In genomic region chr10:79158004-79158340, GRCh38 we compare ENCODE assay signal across 11 cellular contexts.
DNase-seq lines count a peak whose midpoint lies in the region; ATAC-seq, FAIRE-seq and TF ChIP-seq lines count a peak whose summit lies in the region.
"Had no signal": no experiment of that assay in that cellular context is flagged by ENCODE, and none has a peak within 500 bp of the region (broad histone marks: within the 10 kb centered on the region; RNA-seq: fewer than 3 reads in every experiment).

No MANE protein-coding gene starts in this region.

- H3K4ac ChIP-seq in IMR-90 (ENCODE audit: low read depth, low read length) (peak overlapping the region; percentile 100), mesendoderm (ENCODE audit: low read depth, low read length) (peak overlapping the region; percentile 93)

- no peak for FAIRE-seq in RCC 7860 (lab: Jason Lieb, UNC)

- no peak for DNase-seq in IMR-90
- no peak for DNase-seq in mesendoderm
- DNase-seq in RCC 7860 (ENCODE audit: low spot score) = no peak
- no peak for DNase-seq in A172 (ENCODE audit: low spot score)
- no peak for DNase-seq in NCI-H146 treated with DMSO at 0.1 percent for 48 hours (lab: John Stamatoyannopoulos, UW; ENCODE audit: unreplicated experiment)
- no peak for DNase-seq in activated naive CD4-positive, alpha-beta T cell treated with anti-CD3 and anti-CD28 coated beads, Interleukin-2, amount 10 ng/mL, durations not matched to agents 7 days and 5 days
- DNase-seq: activated CD4-positive, alpha-beta T cell treated with anti-CD3 and anti-CD28 coated beads, Interleukin-2, amount 10 ng/mL, durations not matched to agents 24 days and 14 days; activated naive CD4-positive, alpha-beta T cell treated with Interleukin-2 at 50 U/mL for 16 hours; KG1 had no signal

- H3K27ac ChIP-seq in IMR-90 (ENCODE audit: insufficient read depth, low read length) (peak overlapping the region; percentile 93), ectodermal cell (ENCODE audit: insufficient read depth, low read depth, low read length, poor library complexity, severe bottlenecking) (peak overlapping the region; percentile 75), mesendoderm (ENCODE audit: low read depth, low read length) (no peak overlapping the region), thymus (ENCODE audit: low read depth) (peak overlapping the region; percentile 9)

- H3K27me3 Mint-ChIP-seq in activated naive CD4-positive, alpha-beta T cell treated with anti-CD3 and anti-CD28 coated beads, Interleukin-2, amount 10 ng/mL, durations not matched to agents 7 days and 5 days = no peaks in the 10 kb centered on the region
- H3K27me3 Mint-ChIP-seq: activated CD4-positive, alpha-beta T cell treated with anti-CD3 and anti-CD28 coated beads, Interleukin-2, amount 10 ng/mL, durations not matched to agents 24 days and 14 days had no signal

- dilution Hi-C loops in IMR-90 (cut with HindIII; ENCODE audit: low sequenced_read_pairs, unreplicated experiment) = no loop called here

- H3K56ac ChIP-seq in IMR-90 (ENCODE audit: extremely low read depth, insufficient read depth, low read length) = peak overlapping the region; percentile 95
- peak overlapping the region; percentile 87 for H3K56ac ChIP-seq in mesendoderm (ENCODE audit: low read length)

- intact Hi-C loops in IMR-90 (cut with micrococcal nuclease) = loop anchor here (2.0 kb wide), 1 partner anchor 21 kb away; no protein-coding TSS in a partner anchor

- no TSS peak for BruUV-seq in IMR-90 (replicated peaks; lab: Mats Ljungman, UMichigan)

- H2BK120ac ChIP-seq in IMR-90 (ENCODE audit: low read depth, low read length) = peak overlapping the region; percentile 99
- H2BK120ac ChIP-seq in mesendoderm (ENCODE audit: low read depth, low read length) = peak overlapping the region; percentile 6

- H2AFZ ChIP-seq in IMR-90 (replicated peaks; ENCODE audit: low read length, poor library complexity) = peak overlapping the region; percentile 66

- TF ChIP-seq POLR2A in IMR-90 (IDR thresholded peaks at IDR 0.05; ENCODE audit: low read depth, low read length) = no peak

- 80% methylated on average over 1 of the region's 5 CpGs; no CpG with 5 or more reads in 1 of the 2 experiments for WGBS in IMR-90 (ENCODE audit: extremely low coverage in 2 of 2, insufficient read length in 1 of 2), 2 experiments
- 64 to 71% methylated on average over 5 of the region's 5 CpGs for WGBS in ectodermal cell, 2 experiments
- WGBS in mesendoderm (ENCODE audit: extremely low coverage, insufficient coverage, low lambda C conversion rate) = no CpG with 5 or more reads among the region's 5 CpGs
- WGBS in thymus = 91% methylated on average over 5 of the region's 5 CpGs

- CTCF ChIA-PET in IMR-90 (lab: Yijun Ruan, JAX) = interaction anchor here (0.6 to 0.8 kb wide), 2 partner anchors 37 to 1111 kb away, joined by 4 to 6 read pairs; no protein-coding TSS in a partner anchor
- CTCF ChIA-PET in activated naive CD4-positive, alpha-beta T cell treated with anti-CD3 and anti-CD28 coated beads, Interleukin-2, amount 10 ng/mL, durations not matched to agents 7 days and 5 days (lab: Charles Lee) = no interaction called here

- no peaks in the 10 kb centered on the region for H3K4me1 Mint-ChIP-seq in activated naive CD4-positive, alpha-beta T cell treated with anti-CD3 and anti-CD28 coated beads, Interleukin-2, amount 10 ng/mL, durations not matched to agents 7 days and 5 days

- in situ Hi-C loops in IMR-90 (cut with MboI; ENCODE audit: low sequenced_read_pairs) = no loop called here

- H2BK20ac ChIP-seq in IMR-90 (ENCODE audit: low read depth, low read length) = peak overlapping the region; percentile 95

- H3K9me1 ChIP-seq in IMR-90 (ENCODE audit: insufficient read depth, low read length) = peaks cover 55% of the 10 kb centered on the region

- peaks cover 27% of the 10 kb centered on the region for H4K20me1 ChIP-seq in IMR-90 (ENCODE audit: insufficient read depth, low read length)

- H3K27me3 ChIP-seq in IMR-90 (ENCODE audit: control insufficient read depth, insufficient read depth, low read length) = no peaks in the 10 kb centered on the region
- H3K27me3 ChIP-seq in ectodermal cell (ENCODE audit: control insufficient read depth, insufficient read depth, low read length, poor library complexity, severe bottlenecking) = no peaks in the 10 kb centered on the region
- no peaks in the 10 kb centered on the region for H3K27me3 ChIP-seq in mesendoderm (ENCODE audit: insufficient read depth, low read length, poor library complexity)
- H3K27me3 ChIP-seq in thymus (ENCODE audit: control insufficient read depth, insufficient read depth) = no peaks in the 10 kb centered on the region

- H3K36me3 ChIP-seq in IMR-90 (ENCODE audit: control insufficient read depth, insufficient read depth, low read length) = peaks cover 29% of the 10 kb centered on the region
- no peaks in the 10 kb centered on the region for H3K36me3 ChIP-seq in ectodermal cell (ENCODE audit: control insufficient read depth, insufficient read depth, low read length)
- H3K36me3 ChIP-seq in mesendoderm (ENCODE audit: control insufficient read depth, insufficient read depth, low read length) = no peaks in the 10 kb centered on the region
- H3K36me3 ChIP-seq in thymus (ENCODE audit: control insufficient read depth, insufficient read depth) = peaks cover 17% of the 10 kb centered on the region

- H3K14ac ChIP-seq in IMR-90 (replicated peaks; ENCODE audit: low read depth, low read length) = peak overlapping the region; percentile 99

- peaks cover 25% of the 10 kb centered on the region for H3K79me2 ChIP-seq in mesendoderm (ENCODE audit: control insufficient read depth, insufficient read depth, low read length)

- POLR2A ChIA-PET in IMR-90 (lab: Charles Lee; ENCODE audit: unreplicated experiment) = no interaction called here

- TF ChIP-seq CTCF in IMR-90 (conservative IDR thresholded peaks at IDR 0.05; ENCODE audit: low read depth, low read length) = no peak

- H2BK5ac ChIP-seq in IMR-90 (ENCODE audit: low read depth, low read length, poor library complexity, severe bottlenecking) = peak overlapping the region; percentile 99
- H2BK5ac ChIP-seq in mesendoderm (ENCODE audit: low read length) = peak overlapping the region; percentile 92

- no peaks in the 10 kb centered on the region for H3K36me3 Mint-ChIP-seq in activated naive CD4-positive, alpha-beta T cell treated with anti-CD3 and anti-CD28 coated beads, Interleukin-2, amount 10 ng/mL, durations not matched to agents 7 days and 5 days

- no peaks in the 10 kb centered on the region for H3K9me3 ChIP-seq in IMR-90 (ENCODE audit: control insufficient read depth, insufficient read depth, low read length)
- no peaks in the 10 kb centered on the region for H3K9me3 ChIP-seq in ectodermal cell (ENCODE audit: control insufficient read depth, low read length)
- no peaks in the 10 kb centered on the region for H3K9me3 ChIP-seq in thymus (ENCODE audit: control insufficient read depth)

- H3K9me3 Mint-ChIP-seq in activated naive CD4-positive, alpha-beta T cell treated with anti-CD3 and anti-CD28 coated beads, Interleukin-2, amount 10 ng/mL, durations not matched to agents 7 days and 5 days = no peaks in the 10 kb centered on the region
- H3K9me3 Mint-ChIP-seq: activated CD4-positive, alpha-beta T cell treated with anti-CD3 and anti-CD28 coated beads, Interleukin-2, amount 10 ng/mL, durations not matched to agents 24 days and 14 days had no signal

- H3K18ac ChIP-seq in IMR-90 (ENCODE audit: low read depth, low read length) = peak overlapping the region; percentile 78
- H3K18ac ChIP-seq in mesendoderm (ENCODE audit: low read length) = peak overlapping the region; percentile 43

- H4K5ac ChIP-seq in IMR-90 (ENCODE audit: low read depth, low read length) = peak overlapping the region; percentile 29
- H4K5ac ChIP-seq in mesendoderm (ENCODE audit: low read length) = no peak overlapping the region

- H3K4me1 ChIP-seq in IMR-90 (ENCODE audit: control insufficient read depth, insufficient read depth, low read length) = peaks cover 67% of the 10 kb centered on the region
- H3K4me1 ChIP-seq in ectodermal cell (ENCODE audit: control insufficient read depth, insufficient read depth, low read length) = peaks cover 58% of the 10 kb centered on the region
- peaks cover 30% of the 10 kb centered on the region for H3K4me1 ChIP-seq in mesendoderm (ENCODE audit: control insufficient read depth, low read depth, low read length)
- no peaks in the 10 kb centered on the region for H3K4me1 ChIP-seq in thymus (ENCODE audit: control insufficient read depth, insufficient read depth, low read length)

- TF ChIP-seq RAD21 in IMR-90 (IDR thresholded peaks at IDR 0.05; ENCODE audit: low read length) = no peak

- peak overlapping the region; percentile 98 for H2AK9ac ChIP-seq in IMR-90 (replicated peaks; ENCODE audit: low read depth, low read length, poor library complexity)

- H3K4me3 ChIP-seq in IMR-90 (ENCODE audit: insufficient read depth, low read depth, low read length) (no peak overlapping the region), ectodermal cell (ENCODE audit: insufficient read depth, low read depth, low read length) (no peak overlapping the region), mesendoderm (ENCODE audit: low read length) (no peak overlapping the region), thymus (ENCODE audit: low read length) (no peak overlapping the region)

- H3K79me1 ChIP-seq in IMR-90 (ENCODE audit: low read depth in 1 of 2, low read length in 2 of 2) (peaks cover 59 to 95% of the 10 kb centered on the region in 2 experiments), mesendoderm (ENCODE audit: low read length) (peaks cover 54% of the 10 kb centered on the region)

- no peak for ATAC-seq in IMR-90 (ENCODE audit: low read depth)

- H3K27ac Mint-ChIP-seq in activated naive CD4-positive, alpha-beta T cell treated with anti-CD3 and anti-CD28 coated beads, Interleukin-2, amount 10 ng/mL, durations not matched to agents 7 days and 5 days = no peak overlapping the region
- H3K27ac Mint-ChIP-seq: activated CD4-positive, alpha-beta T cell treated with anti-CD3 and anti-CD28 coated beads, Interleukin-2, amount 10 ng/mL, durations not matched to agents 24 days and 14 days had no signal

- peak overlapping the region; percentile 98 for H4K91ac ChIP-seq in IMR-90 (ENCODE audit: insufficient read depth, low read depth, low read length)

- H3K23ac ChIP-seq in IMR-90 (ENCODE audit: low read depth, low read length) (peak overlapping the region; percentile 99), mesendoderm (ENCODE audit: low read length) (peak overlapping the region; percentile 91)

- H3K9ac ChIP-seq in IMR-90 (ENCODE audit: low read depth, low read length) (peak overlapping the region; percentile 67; the same call in 1 of the 2 replicates), mesendoderm (ENCODE audit: low read length) (peak overlapping the region; percentile 37)

- H3K4me2 ChIP-seq in IMR-90 (ENCODE audit: low read depth, low read length) (no peak overlapping the region), mesendoderm (ENCODE audit: low read length) (peak overlapping the region; percentile 13)

- H3K4me3 Mint-ChIP-seq in activated naive CD4-positive, alpha-beta T cell treated with anti-CD3 and anti-CD28 coated beads, Interleukin-2, amount 10 ng/mL, durations not matched to agents 7 days and 5 days = no peak overlapping the region
- H3K4me3 Mint-ChIP-seq: activated CD4-positive, alpha-beta T cell treated with anti-CD3 and anti-CD28 coated beads, Interleukin-2, amount 10 ng/mL, durations not matched to agents 24 days and 14 days had no signal

- H4K8ac ChIP-seq in IMR-90 (ENCODE audit: low read depth in 2 of 2, low read length in 2 of 2) = peak overlapping the region; percentile 97
- no peak overlapping the region for H4K8ac ChIP-seq in mesendoderm (ENCODE audit: low read depth, low read length)

- H2AK5ac ChIP-seq in IMR-90 (ENCODE audit: low read depth, low read length) = peak overlapping the region; percentile 97
- H2AK5ac ChIP-seq in mesendoderm (ENCODE audit: low read length) = peak overlapping the region; percentile 93

- H2BK15ac ChIP-seq in IMR-90 (ENCODE audit: low read depth, low read length) (peak overlapping the region; percentile 82; the same call in 2 of the 3 replicates), mesendoderm (replicated peaks; ENCODE audit: low read depth) (no peak overlapping the region)
